ENCODE assay signal across 24 cellular contexts in genomic region chr14:103095210-103095778, GRCh38. TPM values are rescaled to one million over a fixed set of nuclear protein-coding genes. Genes with fewer than 3 reads are reported as not detected.
DNase-seq lines count a peak whose midpoint lies in the region; ATAC-seq, FAIRE-seq and TF ChIP-seq lines count a peak whose summit lies in the region.
"Had no signal": no experiment of that assay in that cellular context is flagged by ENCODE, and none has a peak within 500 bp of the region (broad histone marks: within the 10 kb centered on the region; RNA-seq: fewer than 3 reads in every experiment).

No MANE protein-coding gene starts in this region.

- CTCF ChIA-PET in HEK293 (lab: Yijun Ruan, JAX) = interaction anchor here (0.9 to 3.6 kb wide), 3 partner anchors 10 to 296 kb away, joined by 4 to 44 read pairs (median 5); no protein-coding TSS in a partner anchor

- 24 to 57% (median 47%) methylated on average over 11 of the region's 11 CpGs for WGBS in small intestine, 3 donors

- H3K36me3 ChIP-seq in HEK293 (ENCODE audit: control insufficient read depth in 2 of 2, insufficient read depth in 1 of 2, low read length in 2 of 2) = no peaks in the 10 kb centered on the region
- H3K36me3 ChIP-seq in mucosa of rectum (ENCODE audit: control insufficient read depth in 2 of 2, insufficient read depth in 2 of 2, low read length in 2 of 2) = no peaks in the 10 kb centered on the region
- no peaks in the 10 kb centered on the region for H3K36me3 ChIP-seq in small intestine (ENCODE audit: control insufficient read depth in 2 of 2, insufficient read depth in 2 of 2, low read length in 2 of 2)
- H3K36me3 ChIP-seq: left lung had no signal

- TF ChIP-seq CTCF in HEK293 (tag by site-specific recombination; IDR thresholded peaks at IDR 0.05) = no peak
- no peak for TF ChIP-seq CTCF in epithelial cell of proximal tubule (conservative IDR thresholded peaks at IDR 0.05; ENCODE audit: low read depth, low read length)

- no peaks in the 10 kb centered on the region for H3K36me3 Mint-ChIP-seq in activated T-helper 17 cell treated with anti-CD3 and anti-CD28 coated beads, Interleukin-2, amount 50 U/mL, for 72 hours (ENCODE audit: low read depth)
- H3K36me3 Mint-ChIP-seq: activated naive CD4-positive, alpha-beta T cell treated with anti-CD3 and anti-CD28 coated beads, Interleukin-2, amount 50 U/mL, for 24 hours; CD14-positive monocyte; naive B cell had no signal

- no peaks in the 10 kb centered on the region for H3K9me3 ChIP-seq in HEK293 (ENCODE audit: control insufficient read depth, insufficient read depth, low read depth, low read length)
- no peaks in the 10 kb centered on the region for H3K9me3 ChIP-seq in mucosa of rectum (ENCODE audit: control insufficient read depth in 2 of 2, low read length in 2 of 2)
- no peaks in the 10 kb centered on the region for H3K9me3 ChIP-seq in small intestine (ENCODE audit: control insufficient read depth, low read depth)
- H3K9me3 ChIP-seq: left lung had no signal

- POLR2A ChIA-PET in HEK293 (lab: Yijun Ruan, JAX) = no interaction called here

- no peak for ATAC-seq in activated T-helper 17 cell treated with anti-CD3 and anti-CD28 coated beads, Interleukin-2, amount 50 U/mL, for 72 hours (replicated peaks)
- ATAC-seq: activated CD4-positive, alpha-beta T cell treated with anti-CD3 and anti-CD28 coated beads for 36 hours had no signal

- DNase-seq in epithelial cell of proximal tubule (ENCODE audit: low read depth) = no peak
- DNase-seq in small intestine = peak; percentile 78
- no peak for DNase-seq in NCI-H1048 (lab: John Stamatoyannopoulos, UW)
- no peak for DNase-seq in urothelium cell line (ENCODE audit: low spot score)
- no peak for DNase-seq in stimulated activated CD4-positive, alpha-beta T cell treated with anti-CD3 and anti-CD28 coated beads, Interleukin-15, amount 100 ng/mL, for 24 hours
- DNase-seq: activated CD4-positive, alpha-beta T cell treated with anti-CD3 and anti-CD28 coated beads for 36 hours; effector memory CD4-positive, alpha-beta T cell; naive B cell; NCI-H187 treated with DMSO at 0.1 percent for 48 hours; NCI-H345; NCI-H82; SHP77 treated with DMSO at 0.1 percent for 48 hours had no signal

- no peak overlapping the region for H3K27ac Mint-ChIP-seq in activated T-helper 17 cell treated with anti-CD3 and anti-CD28 coated beads, Interleukin-2, amount 50 U/mL, for 72 hours
- H3K27ac Mint-ChIP-seq: activated CD4-positive, alpha-beta T cell treated with anti-CD3 and anti-CD28 coated beads for 36 hours; activated naive CD4-positive, alpha-beta T cell treated with anti-CD3 and anti-CD28 coated beads, Interleukin-2, amount 50 U/mL, for 24 hours; CD14-positive monocyte had no signal

- no peaks in the 10 kb centered on the region for H3K9me3 Mint-ChIP-seq in activated T-helper 17 cell treated with anti-CD3 and anti-CD28 coated beads, Interleukin-2, amount 50 U/mL, for 72 hours
- H3K9me3 Mint-ChIP-seq: activated naive CD4-positive, alpha-beta T cell treated with anti-CD3 and anti-CD28 coated beads, Interleukin-2, amount 50 U/mL, for 24 hours; naive B cell had no signal

- no peak for FAIRE-seq in small intestine (lab: Jason Lieb, UNC)
- FAIRE-seq in urothelium cell line (lab: Jason Lieb, UNC) = no peak
- FAIRE-seq: GM18507 had no signal

- H3K4me1 ChIP-seq in HEK293 (ENCODE audit: control insufficient read depth, insufficient read depth, low read length) (peaks cover 2% of the 10 kb centered on the region; the same call in 1 of the 2 replicates), mucosa of rectum (ENCODE audit: control insufficient read depth in 2 of 2, insufficient read depth in 2 of 2, low read length in 2 of 2) (peaks cover 22 to 32% of the 10 kb centered on the region in 2 donors), small intestine (ENCODE audit: control insufficient read depth in 2 of 2, insufficient read depth in 1 of 2, low read depth in 1 of 2, low read length in 1 of 2) (peaks cover 0 to 12% of the 10 kb centered on the region in 2 donors)
- H3K4me1 ChIP-seq: parathyroid adenoma had no signal

- peaks cover 5% of the 10 kb centered on the region for H3K27me3 Mint-ChIP-seq in activated T-helper 17 cell treated with anti-CD3 and anti-CD28 coated beads, Interleukin-2, amount 50 U/mL, for 72 hours
- H3K27me3 Mint-ChIP-seq: activated CD4-positive, alpha-beta T cell treated with anti-CD3 and anti-CD28 coated beads for 36 hours had no signal

- no peaks in the 10 kb centered on the region for H3K4me1 Mint-ChIP-seq in activated T-helper 17 cell treated with anti-CD3 and anti-CD28 coated beads, Interleukin-2, amount 50 U/mL, for 72 hours
- H3K4me1 Mint-ChIP-seq: activated naive CD4-positive, alpha-beta T cell treated with anti-CD3 and anti-CD28 coated beads, Interleukin-2, amount 50 U/mL, for 24 hours had no signal

- no peaks in the 10 kb centered on the region for H3K27me3 ChIP-seq in mucosa of rectum (ENCODE audit: control insufficient read depth in 2 of 2, insufficient read depth in 2 of 2, low read length in 2 of 2)
- H3K27me3 ChIP-seq in small intestine (ENCODE audit: control insufficient read depth in 2 of 2, insufficient read depth in 2 of 2, low read length in 2 of 2) = no peaks in the 10 kb centered on the region

- peak overlapping the region; percentile 74 to 77 for H3K9ac ChIP-seq in mucosa of rectum (ENCODE audit: low read depth in 1 of 2, low read length in 2 of 2)
- H3K9ac ChIP-seq: parathyroid adenoma had no signal

- no peak overlapping the region for H3K4me3 Mint-ChIP-seq in activated T-helper 17 cell treated with anti-CD3 and anti-CD28 coated beads, Interleukin-2, amount 50 U/mL, for 72 hours
- H3K4me3 Mint-ChIP-seq: activated CD4-positive, alpha-beta T cell treated with anti-CD3 and anti-CD28 coated beads for 36 hours; activated naive CD4-positive, alpha-beta T cell treated with anti-CD3 and anti-CD28 coated beads, Interleukin-2, amount 50 U/mL, for 24 hours; naive B cell had no signal

- no peak overlapping the region for H3K4me3 ChIP-seq in HEK293 (ENCODE audit: low read depth, low read length)
- peak overlapping the region; percentile 51 for H3K4me3 ChIP-seq in epithelial cell of proximal tubule (ENCODE audit: low read depth, low read length)
- H3K4me3 ChIP-seq in mucosa of rectum (ENCODE audit: low read length in 2 of 2) = peak overlapping the region; percentile 42 to 74
- peak overlapping the region in 1 of 2 donors; percentile 62 for H3K4me3 ChIP-seq in small intestine (ENCODE audit: low read depth in 1 of 2, low read length in 2 of 2)

- H3K27ac ChIP-seq in HEK293 (ENCODE audit: extremely low read depth, low read depth, low read length) (no peak overlapping the region), mucosa of rectum (ENCODE audit: low read depth in 2 of 2, low read length in 2 of 2) (peak overlapping the region; percentile 85 to 93), small intestine (ENCODE audit: low read depth in 1 of 2, low read length in 1 of 2) (peak overlapping the region; percentile 89 to 93)
- H3K27ac ChIP-seq: HL-60, parathyroid adenoma had no signal

TF ChIP-seq in HEK293, 187 proteins besides CTCF, POLR2A, EP300 and RAD21 (continues in another document):
- TF ChIP-seq ZNF121 (tag by site-specific recombination; IDR thresholded peaks at IDR 0.05) (no peak), SP3 (tag by site-specific recombination; IDR thresholded peaks at IDR 0.05) (0 out of 2 replicates have a peak, but pooled peaks have one; percentile 11), ZNF266 (tag by site-specific recombination; IDR thresholded peaks at IDR 0.05; ENCODE audit: low read depth) (no peak), ZNF354C (tag by site-specific recombination; IDR thresholded peaks at IDR 0.05; ENCODE audit: borderline replicate concordance, low read depth) (no peak), GLI4 (tag by site-specific recombination; IDR thresholded peaks at IDR 0.05) (peak; percentile 97), ZFP41 (tag by site-specific recombination; IDR thresholded peaks at IDR 0.05; ENCODE audit: borderline replicate concordance) (no peak), ZNF221 (tag by site-specific recombination; IDR thresholded peaks at IDR 0.05; ENCODE audit: borderline replicate concordance) (no peak), ZNF658 (tag by site-specific recombination; IDR thresholded peaks at IDR 0.05) (no peak), ZNF626 (tag by site-specific recombination; IDR thresholded peaks at IDR 0.05) (no peak), ZNF391 (tag by site-specific recombination; IDR thresholded peaks at IDR 0.05; ENCODE audit: borderline replicate concordance, low read depth) (no peak), KLF17 (tag by site-specific recombination; IDR thresholded peaks at IDR 0.05) (peak; percentile 67; the same call in 1 of the 2 replicates), GLIS1 (tag by site-specific recombination; IDR thresholded peaks at IDR 0.05) (no peak), ZNF529 (tag by site-specific recombination; IDR thresholded peaks at IDR 0.05; ENCODE audit: insufficient replicate concordance) (no peak), ZNF707 (tag by site-specific recombination; IDR thresholded peaks at IDR 0.05) (no peak), ZNF433 (tag by site-specific recombination; IDR thresholded peaks at IDR 0.05; ENCODE audit: low read depth) (no peak), ZNF555 (tag by site-specific recombination; conservative IDR thresholded peaks at IDR 0.05) (no peak)

RNA-seq across cellular contexts. Expression of gene EXOC3L4, which starts 0.8 kb away (rescaled TPM):
- total RNA-seq in epithelial cell of proximal tubule = 0.17 TPM in 1 of 2 replicates, not detected in the other
- 100 to 1,000 TPM in 1 of 3 donors, 10 to 100 TPM in 2; 35.7 to 110 (median 85.1) TPM for polyA plus RNA-seq in small intestine
- not detected for total RNA-seq in activated T-helper 17 cell treated with anti-CD3 and anti-CD28 coated beads, Interleukin-2, amount 50 U/mL, for 72 hours
- total RNA-seq: activated CD4-positive, alpha-beta T cell treated with anti-CD3 and anti-CD28 coated beads for 36 hours had no signal
- polyA plus RNA-seq: AG04450, CD14-positive monocyte had no signal

RNA-seq across cellular contexts. Expression of gene LBHD2, which starts 11.3 kb away (rescaled TPM):
- not detected in 2 replicates for total RNA-seq in epithelial cell of proximal tubule
- not detected for polyA plus RNA-seq in small intestine
- not detected for total RNA-seq in activated T-helper 17 cell treated with anti-CD3 and anti-CD28 coated beads, Interleukin-2, amount 50 U/mL, for 72 hours
- total RNA-seq: activated CD4-positive, alpha-beta T cell treated with anti-CD3 and anti-CD28 coated beads for 36 hours; cerebellum; G401; left lung had no signal
- polyA plus RNA-seq: AG04450, CD14-positive monocyte had no signal

RNA-seq across cellular contexts. Expression of gene TNFAIP2, which starts 28.0 kb away (rescaled TPM):
- 58.5 and 155 TPM in 2 replicates for total RNA-seq in epithelial cell of proximal tubule
- 10 to 100 TPM in 2 of 3 donors, 1 to 10 TPM in 1; 7.2 to 42.9 (median 11.9) TPM for polyA plus RNA-seq in small intestine
- 1 to 10 TPM; 3.0 to 4.0 TPM for total RNA-seq in activated T-helper 17 cell treated with anti-CD3 and anti-CD28 coated beads, Interleukin-2, amount 50 U/mL, for 72 hours

RNA-seq across cellular contexts. Expression of gene CDC42BPB, which starts 37.9 kb away (rescaled TPM):
- 68.4 and 83.5 TPM in 2 replicates for total RNA-seq in epithelial cell of proximal tubule
- polyA plus RNA-seq in small intestine = 10 to 100 TPM; 29.2 to 48.3 (median 30.6) TPM
- total RNA-seq in activated T-helper 17 cell treated with anti-CD3 and anti-CD28 coated beads, Interleukin-2, amount 50 U/mL, for 72 hours = 1 to 10 TPM; 7.2 to 7.3 TPM

Comparison
In these comparisons a context has a peak if more than half of its experiments do, and no peak if none do; other contexts are left out.
1. RNA of gene TNFAIP2, which starts 28.0 kb away (total RNA-seq): 58.5 to 155 TPM in epithelial cell of proximal tubule; 3.0 to 4.0 TPM in activated T-helper 17 cell treated with anti-CD3 and anti-CD28 coated beads, Interleukin-2, amount 50 U/mL, for 72 hours; every median in the first group is over 10 times any median in the second.